2 cellular contexts compared by ENCODE assay signal in the genomic region with DNA sequence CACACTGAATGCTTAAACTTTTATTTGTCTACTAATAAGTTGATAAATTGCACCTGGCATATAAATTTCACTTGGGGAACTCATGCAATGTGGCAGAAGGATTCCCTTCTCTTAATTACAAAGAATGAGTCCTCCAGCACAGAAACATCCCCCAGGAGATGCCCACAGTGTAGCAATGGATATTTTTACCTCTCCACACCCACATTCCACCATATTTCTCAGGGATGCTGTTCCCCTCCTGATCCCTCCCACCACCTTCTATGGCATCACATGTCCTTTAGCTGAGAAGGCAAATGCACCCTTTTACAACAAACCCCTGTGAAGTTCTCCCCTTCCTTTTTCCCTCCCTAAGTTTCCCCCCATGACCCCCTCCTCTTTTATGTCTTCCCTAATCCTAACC.
TF ChIP-seq lines count a peak whose summit lies in the region.

No MANE protein-coding gene starts in this region.

TF ChIP-seq in SK-N-SH treated with all-trans-retinoic acid at 6 μM for 48 hours, 23 proteins besides CTCF, POLR2A, EP300 and RAD21 (continued from another document):
- TF ChIP-seq, protein P1, sequence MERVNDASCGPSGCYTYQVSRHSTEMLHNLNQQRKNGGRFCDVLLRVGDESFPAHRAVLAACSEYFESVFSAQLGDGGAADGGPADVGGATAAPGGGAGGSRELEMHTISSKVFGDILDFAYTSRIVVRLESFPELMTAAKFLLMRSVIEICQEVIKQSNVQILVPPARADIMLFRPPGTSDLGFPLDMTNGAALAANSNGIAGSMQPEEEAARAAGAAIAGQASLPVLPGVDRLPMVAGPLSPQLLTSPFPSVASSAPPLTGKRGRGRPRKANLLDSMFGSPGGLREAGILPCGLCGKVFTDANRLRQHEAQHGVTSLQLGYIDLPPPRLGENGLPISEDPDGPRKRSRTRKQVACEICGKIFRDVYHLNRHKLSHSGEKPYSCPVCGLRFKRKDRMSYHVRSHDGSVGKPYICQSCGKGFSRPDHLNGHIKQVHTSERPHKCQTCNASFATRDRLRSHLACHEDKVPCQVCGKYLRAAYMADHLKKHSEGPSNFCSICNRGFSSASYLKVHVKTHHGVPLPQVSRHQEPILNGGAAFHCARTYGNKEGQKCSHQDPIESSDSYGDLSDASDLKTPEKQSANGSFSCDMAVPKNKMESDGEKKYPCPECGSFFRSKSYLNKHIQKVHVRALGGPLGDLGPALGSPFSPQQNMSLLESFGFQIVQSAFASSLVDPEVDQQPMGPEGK (CRISPR knock-in tag; IDR thresholded peaks at IDR 0.05; ENCODE audit: borderline replicate concordance): no peak
- TF ChIP-seq ARNTL (CRISPR knock-in tag; IDR thresholded peaks at IDR 0.05; ENCODE audit: borderline replicate concordance, low read depth): no peak
- TF ChIP-seq CSDC2 (CRISPR knock-in tag; IDR thresholded peaks at IDR 0.05): no peak
- no peak for TF ChIP-seq BACH2 (CRISPR knock-in tag; IDR thresholded peaks at IDR 0.05; ENCODE audit: borderline replicate concordance)
- TF ChIP-seq ZNF565 (CRISPR knock-in tag; conservative IDR thresholded peaks at IDR 0.05; ENCODE audit: low read depth): no peak
- no peak for TF ChIP-seq GLIS3 (CRISPR knock-in tag; IDR thresholded peaks at IDR 0.05)

TF ChIP-seq in SK-N-SH, 30 proteins besides CTCF, POLR2A, EP300 and RAD21 (continued from another document):
- no peak for TF ChIP-seq MEF2A (IDR thresholded peaks at IDR 0.05; ENCODE audit: borderline replicate concordance, low read depth)
- TF ChIP-seq EZH2phosphoT487 (IDR thresholded peaks at IDR 0.05; ENCODE audit: borderline replicate concordance, low read depth): no peak
- no peak for TF ChIP-seq NRF1 (IDR thresholded peaks at IDR 0.05; ENCODE audit: low read depth, low read length)
- TF ChIP-seq, protein P2, sequence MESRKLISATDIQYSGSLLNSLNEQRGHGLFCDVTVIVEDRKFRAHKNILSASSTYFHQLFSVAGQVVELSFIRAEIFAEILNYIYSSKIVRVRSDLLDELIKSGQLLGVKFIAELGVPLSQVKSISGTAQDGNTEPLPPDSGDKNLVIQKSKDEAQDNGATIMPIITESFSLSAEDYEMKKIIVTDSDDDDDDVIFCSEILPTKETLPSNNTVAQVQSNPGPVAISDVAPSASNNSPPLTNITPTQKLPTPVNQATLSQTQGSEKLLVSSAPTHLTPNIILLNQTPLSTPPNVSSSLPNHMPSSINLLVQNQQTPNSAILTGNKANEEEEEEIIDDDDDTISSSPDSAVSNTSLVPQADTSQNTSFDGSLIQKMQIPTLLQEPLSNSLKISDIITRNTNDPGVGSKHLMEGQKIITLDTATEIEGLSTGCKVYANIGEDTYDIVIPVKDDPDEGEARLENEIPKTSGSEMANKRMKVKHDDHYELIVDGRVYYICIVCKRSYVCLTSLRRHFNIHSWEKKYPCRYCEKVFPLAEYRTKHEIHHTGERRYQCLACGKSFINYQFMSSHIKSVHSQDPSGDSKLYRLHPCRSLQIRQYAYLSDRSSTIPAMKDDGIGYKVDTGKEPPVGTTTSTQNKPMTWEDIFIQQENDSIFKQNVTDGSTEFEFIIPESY (IDR thresholded peaks at IDR 0.05; ENCODE audit: borderline replicate concordance, low read depth): no peak
- TF ChIP-seq TAF1 (IDR thresholded peaks at IDR 0.05; ENCODE audit: borderline replicate concordance, low read depth, low read length): no peak
- no peak for TF ChIP-seq JUND (IDR thresholded peaks at IDR 0.05)
- no peak for TF ChIP-seq YY1 (IDR thresholded peaks at IDR 0.05; ENCODE audit: low read depth)
